20 cellular contexts compared by ENCODE assay signal in the genomic region with DNA sequence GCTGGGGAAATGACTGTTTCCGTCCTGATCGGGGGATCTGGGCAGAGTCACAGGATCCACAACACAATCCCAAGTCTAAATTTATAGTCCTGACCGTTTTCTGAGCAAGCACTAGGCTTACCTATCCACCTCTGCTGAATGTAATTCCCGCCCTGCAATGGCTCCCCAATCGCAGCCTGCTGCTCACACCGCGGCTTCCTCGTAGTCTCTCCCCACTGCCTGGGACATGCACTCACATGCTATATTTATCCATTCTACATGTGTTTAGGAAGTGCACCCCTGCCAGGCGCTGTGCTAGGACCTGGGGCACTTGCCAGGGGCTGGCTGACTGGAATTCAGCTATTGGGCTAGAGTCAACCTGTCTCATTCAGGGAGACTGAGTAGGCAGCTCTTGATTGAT.
"Had no signal": no experiment of that assay in that cellular context is flagged by ENCODE, and none has a peak within 500 bp of the region (broad histone marks: within the 10 kb centered on the region; RNA-seq: fewer than 3 reads in every experiment).

No MANE protein-coding gene starts in this region.

- DNase-seq: activated CD4-positive, alpha-beta T cell treated with anti-CD3 and anti-CD28 coated beads for 36 hours; activated CD4-positive, CD25-positive, alpha-beta regulatory T cell; activated naive CD4-positive, alpha-beta T cell; activated T-cell treated with anti-CD3 and anti-CD28 coated beads for 4 hours; activated T-cell treated with anti-CD3 and anti-CD28 coated beads, Interleukin-2, amount 50 U/mL, for 72 hours; central memory CD4-positive, alpha-beta T cell; effector CD4-positive, alpha-beta T cell; esophagus squamous epithelium; left ventricle myocardium superior; mammary epithelial cell; midbrain; naive thymus-derived CD4-positive, alpha-beta T cell; stimulated activated CD4-positive, alpha-beta T cell treated with anti-CD3 and anti-CD28 coated beads, Interleukin-15, amount 100 ng/mL, for 24 hours; stimulated activated CD4-positive, alpha-beta T cell treated with anti-CD3 and anti-CD28 coated beads, Interleukin-2, amount 100 ng/mL, for 24 hours had no signal

- H3K36me3 ChIP-seq: breast epithelium, esophagus squamous epithelium, right atrium auricular region, tibial nerve had no signal

- H3K27me3 ChIP-seq: right atrium auricular region, tibial nerve had no signal

- H3K27ac Mint-ChIP-seq: activated CD4-positive, alpha-beta T cell treated with anti-CD3 and anti-CD28 coated beads for 36 hours; activated naive CD4-positive, alpha-beta T cell treated with anti-CD3 and anti-CD28 coated beads, Interleukin-2, amount 50 U/mL, for 72 hours; activated T-cell treated with anti-CD3 and anti-CD28 coated beads, Interleukin-2, amount 50 U/mL, for 72 hours; dendritic cell treated with granulocyte-macrophage colony-stimulating factor and Interleukin-4, amounts not matched to agents 40 ng/mL and 50 ng/mL, for 4 days; naive thymus-derived CD4-positive, alpha-beta T cell had no signal

- FAIRE-seq: frontal cortex had no signal

- H3K4me1 ChIP-seq: breast epithelium, esophagus squamous epithelium, right atrium auricular region, tibial nerve had no signal

- H3K4me3 Mint-ChIP-seq: activated CD4-positive, alpha-beta T cell treated with anti-CD3 and anti-CD28 coated beads for 36 hours; activated T-cell treated with anti-CD3 and anti-CD28 coated beads, Interleukin-2, amount 50 U/mL, for 72 hours; dendritic cell treated with granulocyte-macrophage colony-stimulating factor and Interleukin-4, amounts not matched to agents 40 ng/mL and 50 ng/mL, for 4 days; naive thymus-derived CD4-positive, alpha-beta T cell had no signal

- H3K9me3 ChIP-seq: breast epithelium, esophagus squamous epithelium, right atrium auricular region, tibial nerve had no signal

- H3K9me3 Mint-ChIP-seq: activated naive CD4-positive, alpha-beta T cell treated with anti-CD3 and anti-CD28 coated beads, Interleukin-2, amount 50 U/mL, for 72 hours; activated T-cell treated with anti-CD3 and anti-CD28 coated beads, Interleukin-2, amount 50 U/mL, for 72 hours; dendritic cell treated with granulocyte-macrophage colony-stimulating factor and Interleukin-4, amounts not matched to agents 40 ng/mL and 50 ng/mL, for 4 days; naive thymus-derived CD4-positive, alpha-beta T cell had no signal

- H3K4me3 ChIP-seq: breast epithelium, esophagus squamous epithelium, right atrium auricular region, tibial nerve had no signal

- H3K27ac ChIP-seq: breast epithelium, esophagus squamous epithelium, right atrium auricular region, tibial nerve had no signal

- H3K36me3 Mint-ChIP-seq: activated naive CD4-positive, alpha-beta T cell treated with anti-CD3 and anti-CD28 coated beads, Interleukin-2, amount 50 U/mL, for 72 hours; naive thymus-derived CD4-positive, alpha-beta T cell had no signal

- H3K4me1 Mint-ChIP-seq: activated CD4-positive, alpha-beta T cell treated with anti-CD3 and anti-CD28 coated beads for 36 hours had no signal

- ATAC-seq: activated CD4-positive, alpha-beta T cell treated with anti-CD3 and anti-CD28 coated beads for 36 hours; activated naive CD4-positive, alpha-beta T cell treated with anti-CD3 and anti-CD28 coated beads, Interleukin-2, amount 50 U/mL, for 72 hours; activated T-cell treated with anti-CD3 and anti-CD28 coated beads, Interleukin-2, amount 50 U/mL, for 72 hours; left ventricle myocardium superior; naive thymus-derived CD4-positive, alpha-beta T cell had no signal
